34 cellular contexts compared by ENCODE assay signal in genomic region chr10:123213192-123213591, GRCh38.
"Had no signal": no experiment of that assay in that cellular context is flagged by ENCODE, and none has a peak within 500 bp of the region (broad histone marks: within the 10 kb centered on the region; RNA-seq: fewer than 3 reads in every experiment).

No MANE protein-coding gene starts in this region.

- DNase-seq: activated B cell treated with CpG ODN at 0.5 μM for 24 hours; activated CD4-positive, alpha-beta T cell treated with anti-CD3 and anti-CD28 coated beads, Interleukin-2, amount 50 U/mL, for 1 hour; activated CD8-positive, alpha-beta T cell treated with anti-CD3 and anti-CD28 coated beads for 36 hours; activated effector memory CD4-positive, alpha-beta T cell treated with Interleukin-2 at 50 U/mL for 16 hours; activated naive CD4-positive, alpha-beta T cell treated with Interleukin-2 at 50 U/mL for 16 hours; activated T-cell treated with anti-CD3 and anti-CD28 coated beads for 4 hours; anterior cingulate cortex; dermis blood vessel endothelial cell; effector CD4-positive, alpha-beta T cell; kidney glomerular epithelial cell; lower lobe of right lung; mucosa of descending colon; pancreas; psoas muscle; sigmoid colon; stimulated activated CD4-positive, alpha-beta T cell treated with anti-CD3 and anti-CD28 coated beads, Interleukin-1b, Interleukin-23, amount 100 ng/mL, for 48 hours; stimulated activated CD4-positive, alpha-beta T cell treated with anti-CD3 and anti-CD28 coated beads, Interleukin-4, amount 100 ng/mL, for 4 hours; stimulated activated CD8-positive, alpha-beta memory T cell treated with anti-CD3 and anti-CD28 coated beads, Interleukin-4, amount 100 ng/mL, for 48 hours; stimulated activated naive CD8-positive, alpha-beta T cell treated with anti-CD3 and anti-CD28 coated beads, Interleukin-15, amount 100 ng/mL, for 72 hours; substantia nigra; T-helper 2 cell; uterus had no signal

- H3K27ac Mint-ChIP-seq: activated B cell treated with CpG ODN at 0.5 μM for 24 hours; activated CD8-positive, alpha-beta T cell treated with anti-CD3 and anti-CD28 coated beads for 36 hours; activated naive CD8-positive, alpha-beta T cell; natural killer cell treated with Interleukin-12 subunit alpha and Interleukin-12 subunit beta and Interleukin-15 and Interleukin-18, amount 100 ng/mL, for 72 hours; stimulated activated memory B cell treated with anti-CD40 and anti-IgM and Interleukin-4, amounts not matched to agents 10 μg/mL and 1 μg/mL and 100 μg/mL, for 72 hours; stimulated activated naive CD8-positive, alpha-beta T cell treated with anti-CD3 and anti-CD28 coated beads, Interleukin-15, amount 100 ng/mL, for 72 hours; type B pancreatic cell had no signal

- H3K27me3 Mint-ChIP-seq: activated B cell treated with CpG ODN at 0.5 μM for 24 hours; activated CD8-positive, alpha-beta T cell treated with anti-CD3 and anti-CD28 coated beads for 36 hours; activated naive CD8-positive, alpha-beta T cell; central memory CD8-positive, alpha-beta T cell; natural killer cell treated with Interleukin-12 subunit alpha and Interleukin-12 subunit beta and Interleukin-15 and Interleukin-18, amount 100 ng/mL, for 72 hours; stimulated activated memory B cell treated with anti-CD40 and anti-IgM and Interleukin-4, amounts not matched to agents 10 μg/mL and 1 μg/mL and 100 μg/mL, for 72 hours; stimulated activated naive CD8-positive, alpha-beta T cell treated with anti-CD3 and anti-CD28 coated beads, Interleukin-15, amount 100 ng/mL, for 72 hours; type B pancreatic cell had no signal

- H3K27me3 ChIP-seq: gastroesophageal sphincter, hepatocyte, pancreas, sigmoid colon, uterus had no signal

- H3K4me3 ChIP-seq: gastroesophageal sphincter, hepatocyte, lower lobe of right lung, mucosa of descending colon, pancreas, psoas muscle, sigmoid colon, smooth muscle cell, uterus had no signal

- FAIRE-seq: bronchial epithelial cell, colon, endometrium, pancreas had no signal

- H3K27ac ChIP-seq: gastroesophageal sphincter, hepatocyte, lower lobe of right lung, pancreas, psoas muscle, sigmoid colon, uterus had no signal

- H3K4me3 Mint-ChIP-seq: activated B cell treated with CpG ODN at 0.5 μM for 24 hours; activated CD8-positive, alpha-beta T cell treated with anti-CD3 and anti-CD28 coated beads for 36 hours; activated naive CD8-positive, alpha-beta T cell; central memory CD8-positive, alpha-beta T cell; natural killer cell treated with Interleukin-12 subunit alpha and Interleukin-12 subunit beta and Interleukin-15 and Interleukin-18, amount 100 ng/mL, for 72 hours; stimulated activated memory B cell treated with anti-CD40 and anti-IgM and Interleukin-4, amounts not matched to agents 10 μg/mL and 1 μg/mL and 100 μg/mL, for 72 hours; stimulated activated naive CD8-positive, alpha-beta T cell treated with anti-CD3 and anti-CD28 coated beads, Interleukin-15, amount 100 ng/mL, for 72 hours; type B pancreatic cell had no signal

- H3K4me1 ChIP-seq: gastroesophageal sphincter, lower lobe of right lung, pancreas, psoas muscle, sigmoid colon, uterus had no signal

- H3K9me3 Mint-ChIP-seq: type B pancreatic cell had no signal

- H3K4me1 Mint-ChIP-seq: activated B cell treated with CpG ODN at 0.5 μM for 24 hours; central memory CD8-positive, alpha-beta T cell; stimulated activated memory B cell treated with anti-CD40 and anti-IgM and Interleukin-4, amounts not matched to agents 10 μg/mL and 1 μg/mL and 100 μg/mL, for 72 hours; stimulated activated naive CD8-positive, alpha-beta T cell treated with anti-CD3 and anti-CD28 coated beads, Interleukin-15, amount 100 ng/mL, for 72 hours had no signal

- H3K4me2 ChIP-seq: hepatocyte, smooth muscle cell had no signal

- H3K9me3 ChIP-seq: sigmoid colon had no signal

- H2AFZ ChIP-seq: hepatocyte had no signal

- H3K36me3 ChIP-seq: gastroesophageal sphincter, lower lobe of right lung, pancreas, sigmoid colon, uterus had no signal

- ATAC-seq: activated CD8-positive, alpha-beta T cell treated with anti-CD3 and anti-CD28 coated beads for 36 hours; gastroesophageal sphincter; left lobe of liver; lower lobe of right lung; mucosa of descending colon; natural killer cell treated with Interleukin-12 subunit alpha and Interleukin-12 subunit beta and Interleukin-15 and Interleukin-18, amount 100 ng/mL, for 72 hours; pancreas; psoas muscle; stimulated activated memory B cell treated with anti-CD40 and anti-IgM and Interleukin-4, amounts not matched to agents 10 μg/mL and 1 μg/mL and 100 μg/mL, for 72 hours; stimulated activated naive CD8-positive, alpha-beta T cell treated with anti-CD3 and anti-CD28 coated beads, Interleukin-15, amount 100 ng/mL, for 72 hours had no signal
